In genomic region chr16:31074073-31074813, GRCh38 we compare ENCODE assay signal across 8 cellular contexts. TPM values are rescaled to one million over a fixed set of nuclear protein-coding genes. Genes with fewer than 3 reads are reported as not detected.
DNase-seq lines count a peak whose midpoint lies in the region; ATAC-seq and TF ChIP-seq lines count a peak whose summit lies in the region.

Gene ZNF646, plus strand, starts transcription at chr16:31074422. Its CDS starts 1,903 bp downstream, at chr16:31076325.
Gene ZNF668, minus strand, starts transcription at chr16:31074240. Its CDS starts 9,781 bp downstream, at chr16:31064459.

- no peak for TF ChIP-seq CTCF in Caco-2 (IDR thresholded peaks at IDR 0.05; ENCODE audit: insufficient read depth in 1 of 2, low read depth in 1 of 2, low read length in 1 of 2, severe bottlenecking in 1 of 2, unreplicated experiment in 1 of 2)

- peak within 1 kb of the TSS; percentile 95 for H3K9ac ChIP-seq in NT2/D1 (ENCODE audit: insufficient read length, low read depth)
- peak within 1 kb of the TSS; percentile 93 for H3K9ac ChIP-seq in endocrine pancreas (ENCODE audit: control insufficient read depth, insufficient read depth, low read length)
- H3K9ac ChIP-seq in mesendoderm (ENCODE audit: low read length): peak within 1 kb of the TSS; percentile 97

- peak within 1 kb of the TSS; percentile 95 for H3K27ac ChIP-seq in mesendoderm (ENCODE audit: low read depth, low read length)

- H3K56ac ChIP-seq in mesendoderm (ENCODE audit: low read length): peak within 1 kb of the TSS; percentile 99

- peaks cover 18% of the 10 kb centered on the region for H3K79me1 ChIP-seq in mesendoderm (ENCODE audit: low read length)

- no peaks in the 10 kb centered on the region for H3K27me3 Mint-ChIP-seq in Caco-2 (ENCODE audit: insufficient read depth, unreplicated experiment)
- no peaks in the 10 kb centered on the region for H3K27me3 Mint-ChIP-seq in activated CD8-positive, alpha-beta memory T cell treated with anti-CD3 and anti-CD28 coated beads, Interleukin-2, amount 10 ng/mL, durations not matched to agents 7 days and 5 days

- ATAC-seq in GM21381 (IDR thresholded peaks at IDR 0.05; ENCODE audit: unreplicated experiment): peak; percentile 60
- ATAC-seq in activated CD8-positive, alpha-beta memory T cell treated with anti-CD3 and anti-CD28 coated beads, Interleukin-2, amount 10 ng/mL, durations not matched to agents 7 days and 5 days: peak; percentile 79

- peak within 1 kb of the TSS; percentile 58 for H3K27ac Mint-ChIP-seq in Caco-2 (ENCODE audit: unreplicated experiment)
- H3K27ac Mint-ChIP-seq in activated CD8-positive, alpha-beta memory T cell treated with anti-CD3 and anti-CD28 coated beads, Interleukin-2, amount 10 ng/mL, durations not matched to agents 7 days and 5 days: peak within 1 kb of the TSS; percentile 96

- no peak within 1 kb of the TSS for H2AK5ac ChIP-seq in mesendoderm (ENCODE audit: low read length)

- H2BK15ac ChIP-seq in mesendoderm (replicated peaks; ENCODE audit: low read depth): no peak within 1 kb of the TSS

- no peaks in the 10 kb centered on the region for H3K9me3 Mint-ChIP-seq in Caco-2 (ENCODE audit: unreplicated experiment)
- no peaks in the 10 kb centered on the region for H3K9me3 Mint-ChIP-seq in activated CD8-positive, alpha-beta memory T cell treated with anti-CD3 and anti-CD28 coated beads, Interleukin-2, amount 10 ng/mL, durations not matched to agents 7 days and 5 days (ENCODE audit: low read depth)

- no peaks in the 10 kb centered on the region for H3K9me3 ChIP-seq in Caco-2
- no peaks in the 10 kb centered on the region for H3K9me3 ChIP-seq in NT2/D1 (ENCODE audit: insufficient read depth, low read length)
- H3K9me3 ChIP-seq in endocrine pancreas (ENCODE audit: control insufficient read depth, low read length): no peaks in the 10 kb centered on the region

- peak within 1 kb of the TSS; percentile 90 for H3K18ac ChIP-seq in mesendoderm (ENCODE audit: low read length)

- H3K4me3 ChIP-seq in Caco-2 (ENCODE audit: low read depth, low read length) (peak within 1 kb of the TSS; percentile 79), NT2/D1 (ENCODE audit: insufficient read length, low read depth) (peak within 1 kb of the TSS; percentile 95), endocrine pancreas (ENCODE audit: control insufficient read depth, insufficient read depth, low read length) (peak within 1 kb of the TSS; percentile 95), mesendoderm (ENCODE audit: low read length) (peak within 1 kb of the TSS; percentile 89)

- peaks cover 3% of the 10 kb centered on the region for H3K36me3 ChIP-seq in Caco-2 (ENCODE audit: control insufficient read depth, insufficient read depth, low read length)
- H3K36me3 ChIP-seq in NT2/D1 (ENCODE audit: insufficient read depth, insufficient read length, low read length): peaks cover 37% of the 10 kb centered on the region
- H3K36me3 ChIP-seq in endocrine pancreas (ENCODE audit: control insufficient read depth, insufficient read depth, low read length): peaks cover 3% of the 10 kb centered on the region
- H3K36me3 ChIP-seq in mesendoderm (ENCODE audit: control insufficient read depth, insufficient read depth, low read length): no peaks in the 10 kb centered on the region

- peak within 1 kb of the TSS; percentile 73 for H3K4ac ChIP-seq in mesendoderm (ENCODE audit: low read depth, low read length)

- CTCF ChIA-PET in Caco-2 (lab: Charles Lee): interaction anchor here (0.8 to 2.0 kb wide), 8 partner anchors 19 to 384 kb away, joined by 3 to 14 read pairs (median 4); partner anchors contain the start of genes HSD3B7 and KAT8
- CTCF ChIA-PET in activated CD8-positive, alpha-beta memory T cell treated with anti-CD3 and anti-CD28 coated beads, Interleukin-2, amount 10 ng/mL, durations not matched to agents 7 days and 5 days (lab: Charles Lee): interaction anchor here (0.8 to 2.4 kb wide), 15 partner anchors 10 to 503 kb away, joined by 3 to 27 read pairs (median 4); partner anchors contain the start of genes HSD3B7, KAT8, PYCARD and STX4

- H3K79me2 ChIP-seq in mesendoderm (ENCODE audit: control insufficient read depth, insufficient read depth, low read length): peaks cover 26% of the 10 kb centered on the region

- no TSS peak for BruUV-seq in Caco-2 (replicated peaks; lab: Mats Ljungman, UMichigan)

- H3K4me1 ChIP-seq in Caco-2 (peaks cover 9% of the 10 kb centered on the region; the same call in 1 of the 2 replicates), NT2/D1 (ENCODE audit: insufficient read depth, insufficient read length) (no peaks in the 10 kb centered on the region), endocrine pancreas (ENCODE audit: control insufficient read depth, insufficient read depth, low read length) (peaks cover 11% of the 10 kb centered on the region), mesendoderm (ENCODE audit: control insufficient read depth, low read depth, low read length) (peaks cover 3% of the 10 kb centered on the region)

- no CpG with 5 or more reads among the region's 48 CpGs for WGBS in mesendoderm (ENCODE audit: extremely low coverage, insufficient coverage, low lambda C conversion rate)

- H3K36me3 Mint-ChIP-seq in Caco-2 (ENCODE audit: insufficient read depth, unreplicated experiment): no peaks in the 10 kb centered on the region
- H3K36me3 Mint-ChIP-seq in activated CD8-positive, alpha-beta memory T cell treated with anti-CD3 and anti-CD28 coated beads, Interleukin-2, amount 10 ng/mL, durations not matched to agents 7 days and 5 days: peaks cover 22% of the 10 kb centered on the region

- H2BK5ac ChIP-seq in mesendoderm (ENCODE audit: low read length): peak within 1 kb of the TSS; percentile 82

- no peak within 1 kb of the TSS for H4K8ac ChIP-seq in mesendoderm (ENCODE audit: low read depth, low read length)

- H3K27me3 ChIP-seq in Caco-2 (replicated peaks; ENCODE audit: control insufficient read depth, insufficient read depth, low read length) (no peaks in the 10 kb centered on the region), NT2/D1 (ENCODE audit: insufficient read depth, insufficient read length) (no peaks in the 10 kb centered on the region), endocrine pancreas (ENCODE audit: control insufficient read depth, insufficient read depth, low read length) (no peaks in the 10 kb centered on the region), mesendoderm (ENCODE audit: insufficient read depth, low read length, poor library complexity) (no peaks in the 10 kb centered on the region)

- intact Hi-C loops in Caco-2 (cut with micrococcal nuclease; ENCODE audit: unreplicated experiment): loop anchor here (1.0 to 2.0 kb wide), 3 partner anchors 40 to 385 kb away; partner anchors contain the start of gene ARMC5

- peak within 1 kb of the TSS; percentile 84 for H3K4me3 Mint-ChIP-seq in Caco-2 (ENCODE audit: unreplicated experiment)
- H3K4me3 Mint-ChIP-seq in activated CD8-positive, alpha-beta memory T cell treated with anti-CD3 and anti-CD28 coated beads, Interleukin-2, amount 10 ng/mL, durations not matched to agents 7 days and 5 days: peak within 1 kb of the TSS; percentile 96

- H2BK120ac ChIP-seq in mesendoderm (ENCODE audit: low read depth, low read length): peak within 1 kb of the TSS; percentile 52

- H3K4me1 Mint-ChIP-seq in Caco-2 (ENCODE audit: low read depth, unreplicated experiment): peaks cover 7% of the 10 kb centered on the region
- H3K4me1 Mint-ChIP-seq in activated CD8-positive, alpha-beta memory T cell treated with anti-CD3 and anti-CD28 coated beads, Interleukin-2, amount 10 ng/mL, durations not matched to agents 7 days and 5 days: peaks cover 45% of the 10 kb centered on the region

- DNase-seq in Caco-2 (peak; percentile 94 to 98), HUDEP-2 (lab: John Stamatoyannopoulos, UW; ENCODE audit: unreplicated experiment in 76 of 76) (peak in 75 of 76 experiments; percentile 69 to 98 (median 96)), NT2/D1 (ENCODE audit: low read depth, low spot score) (peak; percentile 99), mesendoderm (peak; percentile 100)
- peak; percentile 100 for DNase-seq in activated CD8-positive, alpha-beta memory T cell treated with anti-CD3 and anti-CD28 coated beads, Interleukin-2, amount 10 ng/mL, durations not matched to agents 7 days and 5 days
- peak; percentile 95 for DNase-seq in stimulated activated CD8-positive, alpha-beta memory T cell treated with anti-CD3 and anti-CD28 coated beads, Interleukin-15, amount 100 ng/mL, for 1 hour (ENCODE audit: low read depth)

- H4K5ac ChIP-seq in mesendoderm (ENCODE audit: low read length): no peak within 1 kb of the TSS

- POLR2A ChIA-PET in Caco-2 (lab: Charles Lee): interaction anchor here (0.5 to 2.2 kb wide), 10 partner anchors 18 to 799 kb away, joined by 3 to 34 read pairs (median 4); partner anchors contain the start of genes FUS, KAT8, PRSS8 and STX4

- peak within 1 kb of the TSS; percentile 98 for H3K4me2 ChIP-seq in mesendoderm (ENCODE audit: low read length)

- H3K23ac ChIP-seq in mesendoderm (ENCODE audit: low read length): no peak within 1 kb of the TSS

RNA-seq across cellular contexts. Expression of gene ZNF646, which starts in this region (rescaled TPM):
- total RNA-seq in Caco-2 (2022): 17.2 and 18.1 TPM in 2 replicates
- 10 to 100 TPM; 31.8 to 37.7 TPM for total RNA-seq in activated CD8-positive, alpha-beta memory T cell treated with anti-CD3 and anti-CD28 coated beads, Interleukin-2, amount 10 ng/mL, durations not matched to agents 7 days and 5 days
- polyA plus RNA-seq in mesendoderm (2013, experiment 1 of 2): 8.5 TPM
- polyA plus RNA-seq in mesendoderm (2013, experiment 2 of 2): 9.0 TPM

RNA-seq across cellular contexts. Expression of gene ZNF668, which starts in this region (rescaled TPM):
- total RNA-seq in Caco-2 (2022): 8.7 and 10.8 TPM in 2 replicates
- 10 to 100 TPM; 18.0 to 20.5 TPM for total RNA-seq in activated CD8-positive, alpha-beta memory T cell treated with anti-CD3 and anti-CD28 coated beads, Interleukin-2, amount 10 ng/mL, durations not matched to agents 7 days and 5 days
- 9.6 TPM for polyA plus RNA-seq in mesendoderm (2013, experiment 1 of 2)
- polyA plus RNA-seq in mesendoderm (2013, experiment 2 of 2): 8.2 TPM

Comparison
In these comparisons a context has a peak if more than half of its experiments do, and no peak if none do; other contexts are left out.
1. Peak in every context shown above with its lines: DNase-seq, ATAC-seq, H3K4me3 ChIP-seq and H3K27ac ChIP-seq.